Comparison of ENCODE assay signal across 12 cellular contexts in the genomic region with DNA sequence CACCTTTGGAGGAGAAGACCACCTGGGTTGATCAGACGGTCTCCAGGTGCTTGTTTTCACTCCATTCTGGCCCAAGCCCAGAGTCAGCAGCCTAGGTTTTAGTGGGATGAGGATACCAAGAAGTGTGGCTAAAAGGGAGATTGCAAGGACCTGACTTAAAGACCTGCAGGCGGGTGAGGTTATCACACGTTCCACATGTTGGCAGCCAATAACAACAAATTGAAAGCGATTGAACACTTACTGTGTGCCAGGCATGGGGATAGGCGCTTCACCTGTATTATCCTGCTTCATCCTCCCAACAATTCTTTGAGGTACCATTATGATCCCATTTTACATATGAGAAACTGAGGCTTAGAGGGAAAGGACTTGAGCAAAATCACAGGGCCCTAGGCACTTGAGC. TPM values are rescaled to one million over a fixed set of nuclear protein-coding genes. Genes with fewer than 3 reads are reported as not detected.
DNase-seq lines count a peak whose midpoint lies in the region; ATAC-seq and TF ChIP-seq lines count a peak whose summit lies in the region.
"Had no signal": no experiment of that assay in that cellular context is flagged by ENCODE, and none has a peak within 500 bp of the region (broad histone marks: within the 10 kb centered on the region; RNA-seq: fewer than 3 reads in every experiment).

No MANE protein-coding gene starts in this region.

- DNase-seq in activated T-cell treated with anti-CD3 and anti-CD28 coated beads, Interleukin-2, amount 50 U/mL, for 1 hour: peak; percentile 45
- DNase-seq in activated T-cell treated with anti-CD3 and anti-CD28 coated beads for 4 hours: no peak
- DNase-seq in activated CD4-positive, alpha-beta memory T cell treated with anti-CD3 and anti-CD28 coated beads for 36 hours: peak; percentile 38
- DNase-seq in dorsolateral prefrontal cortex: no peak
- DNase-seq in H4 (ENCODE audit: low spot score): no peak
- DNase-seq in CD1c-positive myeloid dendritic cell (ENCODE audit: extremely low spot score): no peak
- DNase-seq: head of caudate nucleus, left ventricle myocardium inferior, NCI-H2227 treated with DMSO at 0.1 percent for 48 hours had no signal

- H3K4me1 Mint-ChIP-seq in activated CD4-positive, alpha-beta memory T cell treated with anti-CD3 and anti-CD28 coated beads for 36 hours (ENCODE audit: low read depth): peaks cover 60% of the 10 kb centered on the region

- no peaks in the 10 kb centered on the region for H3K27me3 Mint-ChIP-seq in activated CD4-positive, alpha-beta memory T cell treated with anti-CD3 and anti-CD28 coated beads for 36 hours

- H3K27ac Mint-ChIP-seq in activated CD4-positive, alpha-beta memory T cell treated with anti-CD3 and anti-CD28 coated beads for 36 hours: peak overlapping the region; percentile 97

- H3K4me3 ChIP-seq in dorsolateral prefrontal cortex (peak overlapping the region in 41 of 59 donors; percentile 2 to 82 (median 73)), skin epidermis (peak overlapping the region in 2 of 7 experiments; percentile 69 to 83)
- H3K4me3 ChIP-seq: ascending aorta, left ventricle myocardium inferior had no signal

- peaks cover 41% of the 10 kb centered on the region for H3K36me3 Mint-ChIP-seq in activated CD4-positive, alpha-beta memory T cell treated with anti-CD3 and anti-CD28 coated beads for 36 hours

- peaks cover 0 to 11% (median 0%) of the 10 kb centered on the region in 45 donors for H3K27me3 ChIP-seq in dorsolateral prefrontal cortex
- H3K27me3 ChIP-seq: ascending aorta had no signal

- no peaks in the 10 kb centered on the region for H3K9me3 Mint-ChIP-seq in activated CD4-positive, alpha-beta memory T cell treated with anti-CD3 and anti-CD28 coated beads for 36 hours

- intact Hi-C loops in activated CD4-positive, alpha-beta memory T cell treated with anti-CD3 and anti-CD28 coated beads for 36 hours (cut with micrococcal nuclease): loop anchor here (1.0 to 5.0 kb wide), 2 partner anchors 9 to 490 kb away; no protein-coding TSS in a partner anchor
- intact Hi-C loops in dorsolateral prefrontal cortex (cut with DNase I): loop anchor here in 1 of 2 donors (10.0 kb wide), 1 partner anchor 207 kb away; no protein-coding TSS in a partner anchor

- CTCF ChIA-PET in activated CD4-positive, alpha-beta memory T cell treated with anti-CD3 and anti-CD28 coated beads for 36 hours (lab: Charles Lee): interaction anchor here (1.0 to 1.2 kb wide), 3 partner anchors 33 to 202 kb away, joined by 3 to 10 read pairs (median 3); no protein-coding TSS in a partner anchor

- no peak for TF ChIP-seq CTCF in dorsolateral prefrontal cortex (IDR thresholded peaks at IDR 0.05 in 54 of 56, conservative IDR thresholded peaks at IDR 0.05 in 2 of 56; ENCODE audit: low read depth in 1 of 56, partially characterized antibody in 56 of 56)

- H3K4me3 Mint-ChIP-seq in activated CD4-positive, alpha-beta memory T cell treated with anti-CD3 and anti-CD28 coated beads for 36 hours: peak overlapping the region; percentile 96

- H3K27ac ChIP-seq in dorsolateral prefrontal cortex: peak overlapping the region in 23 of 59 donors; percentile 6 to 91 (median 67)
- peak overlapping the region in 16 of 21 experiments; percentile 12 to 98 (median 92) for H3K27ac ChIP-seq in skin epidermis
- H3K27ac ChIP-seq: ascending aorta, left ventricle myocardium inferior had no signal

- ATAC-seq in GM18519 (IDR thresholded peaks at IDR 0.05; ENCODE audit: low FRiP score, unreplicated experiment): no peak

- POLR2A ChIA-PET in activated CD4-positive, alpha-beta memory T cell treated with anti-CD3 and anti-CD28 coated beads for 36 hours (lab: Charles Lee): interaction anchor here (0.6 to 6.5 kb wide), 6 partner anchors 13 to 280 kb away, joined by 3 to 93 read pairs (median 4); no protein-coding TSS in a partner anchor

RNA-seq across cellular contexts. Expression of gene ARL4C, which starts 5.0 kb away (rescaled TPM):
- 10 to 100 TPM; 44.4 to 44.7 TPM for total RNA-seq in activated CD4-positive, alpha-beta memory T cell treated with anti-CD3 and anti-CD28 coated beads for 36 hours
- 10 to 100 TPM; 11.0 to 65.3 (median 37.1) TPM for total RNA-seq in dorsolateral prefrontal cortex
- total RNA-seq in H4 (2014; rRNA removed; shearing (Covaris generic)): 6.7 and 7.0 TPM in 2 replicates

Comparison
In these comparisons a context has a peak if more than half of its experiments do, and no peak if none do; other contexts are left out.
1. DNase-seq: peak in activated T-cell treated with anti-CD3 and anti-CD28 coated beads, Interleukin-2, amount 50 U/mL, for 1 hour (single experiment) and activated CD4-positive, alpha-beta memory T cell treated with anti-CD3 and anti-CD28 coated beads for 36 hours (single experiment); none in activated T-cell treated with anti-CD3 and anti-CD28 coated beads for 4 hours (single experiment), dorsolateral prefrontal cortex (0 of 10), H4 (single experiment) and CD1c-positive myeloid dendritic cell (single experiment).